ENCODE assay signal across 28 cellular contexts in genomic region chr3:120552184-120553020, GRCh38.
"Had no signal": no experiment of that assay in that cellular context is flagged by ENCODE, and none has a peak within 500 bp of the region (broad histone marks: within the 10 kb centered on the region; RNA-seq: fewer than 3 reads in every experiment).

No MANE protein-coding gene starts in this region.

- H3K27ac Mint-ChIP-seq: activated naive CD8-positive, alpha-beta T cell; activated T-cell treated with anti-CD3 and anti-CD28 coated beads, Interleukin-2, amount 50 U/mL, for 72 hours; nephron; progenitor cell of endocrine pancreas; stimulated activated naive B cell treated with anti-CD40 and anti-IgM and Interleukin-4, amounts not matched to agents 10 μg/mL and 1 μg/mL and 100 μg/mL, for 72 hours had no signal

- H3K36me3 Mint-ChIP-seq: activated naive CD8-positive, alpha-beta T cell; stimulated activated naive B cell treated with anti-CD40 and anti-IgM and Interleukin-4, amounts not matched to agents 10 μg/mL and 1 μg/mL and 100 μg/mL, for 72 hours had no signal

- H3K9me3 ChIP-seq: adrenal gland, body of pancreas, colonic mucosa, left lung, neutrophil, ovary, stomach, thyroid gland, upper lobe of right lung had no signal

- H3K4me3 Mint-ChIP-seq: activated naive CD8-positive, alpha-beta T cell; activated T-cell treated with anti-CD3 and anti-CD28 coated beads, Interleukin-2, amount 50 U/mL, for 72 hours; nephron; stimulated activated naive B cell treated with anti-CD40 and anti-IgM and Interleukin-4, amounts not matched to agents 10 μg/mL and 1 μg/mL and 100 μg/mL, for 72 hours had no signal

- ATAC-seq: activated T-cell treated with anti-CD3 and anti-CD28 coated beads, Interleukin-2, amount 50 U/mL, for 72 hours; body of pancreas; left lung; stimulated activated naive B cell treated with anti-CD40 and anti-IgM and Interleukin-4, amounts not matched to agents 10 μg/mL and 1 μg/mL and 100 μg/mL, for 72 hours; upper lobe of right lung had no signal

- H3K27ac ChIP-seq: adrenal gland, body of pancreas, colonic mucosa, left lung, neutrophil, ovary, stomach, thyroid gland, upper lobe of right lung had no signal

- H3K36me3 ChIP-seq: adrenal gland, colonic mucosa, left lung, neutrophil, ovary, stomach, thyroid gland, upper lobe of right lung had no signal

- H3K4me1 Mint-ChIP-seq: stimulated activated naive B cell treated with anti-CD40 and anti-IgM and Interleukin-4, amounts not matched to agents 10 μg/mL and 1 μg/mL and 100 μg/mL, for 72 hours had no signal

- H3K9me3 Mint-ChIP-seq: activated T-cell treated with anti-CD3 and anti-CD28 coated beads, Interleukin-2, amount 50 U/mL, for 72 hours; nephron; stimulated activated naive B cell treated with anti-CD40 and anti-IgM and Interleukin-4, amounts not matched to agents 10 μg/mL and 1 μg/mL and 100 μg/mL, for 72 hours had no signal

- H3K4me3 ChIP-seq: adrenal gland, body of pancreas, colonic mucosa, left lung, ovary, stomach, thyroid gland, upper lobe of right lung had no signal

- H3K4me1 ChIP-seq: colonic mucosa, left lung, thyroid gland had no signal

- H3K27me3 ChIP-seq: adrenal gland, body of pancreas, colonic mucosa, left lung, ovary, stomach, thyroid gland, upper lobe of right lung had no signal

- DNase-seq: activated CD4-positive, alpha-beta T cell treated with anti-CD3 and anti-CD28 coated beads for 4 hours; activated CD4-positive, alpha-beta T cell treated with anti-CD3 and anti-CD28 coated beads, Interleukin-2, amount 50 U/mL, for 4 hours; activated effector memory CD4-positive, alpha-beta T cell treated with Interleukin-2 at 50 U/mL for 16 hours; activated naive CD4-positive, alpha-beta T cell treated with Interleukin-2 at 50 U/mL for 16 hours; activated T-cell treated with anti-CD3 and anti-CD28 coated beads for 4 hours; activated T-cell treated with anti-CD3 and anti-CD28 coated beads, Interleukin-2, amount 50 U/mL, for 72 hours; adrenal gland; aorta; body of pancreas; cerebellar nuclear complex; colonic mucosa; effector CD8-positive, alpha-beta T cell; erythroblast; foreskin fibroblast; kidney glomerular epithelial cell; left lung; ovary; retina; stimulated activated CD4-positive, alpha-beta T cell treated with anti-CD3 and anti-CD28 coated beads, Interleukin-15, amount 100 ng/mL, for 24 hours; stimulated activated CD4-positive, alpha-beta T cell treated with anti-CD3 and anti-CD28 coated beads, Interleukin-2, amount 100 ng/mL, for 24 hours; stimulated activated naive B cell treated with anti-CD40 and anti-IgM and Interleukin-4, amounts not matched to agents 10 μg/mL and 1 μg/mL and 100 μg/mL, for 72 hours; stomach; thyroid gland; upper lobe of right lung had no signal

- H3K27me3 Mint-ChIP-seq: progenitor cell of endocrine pancreas had no signal
